In the genomic region with DNA sequence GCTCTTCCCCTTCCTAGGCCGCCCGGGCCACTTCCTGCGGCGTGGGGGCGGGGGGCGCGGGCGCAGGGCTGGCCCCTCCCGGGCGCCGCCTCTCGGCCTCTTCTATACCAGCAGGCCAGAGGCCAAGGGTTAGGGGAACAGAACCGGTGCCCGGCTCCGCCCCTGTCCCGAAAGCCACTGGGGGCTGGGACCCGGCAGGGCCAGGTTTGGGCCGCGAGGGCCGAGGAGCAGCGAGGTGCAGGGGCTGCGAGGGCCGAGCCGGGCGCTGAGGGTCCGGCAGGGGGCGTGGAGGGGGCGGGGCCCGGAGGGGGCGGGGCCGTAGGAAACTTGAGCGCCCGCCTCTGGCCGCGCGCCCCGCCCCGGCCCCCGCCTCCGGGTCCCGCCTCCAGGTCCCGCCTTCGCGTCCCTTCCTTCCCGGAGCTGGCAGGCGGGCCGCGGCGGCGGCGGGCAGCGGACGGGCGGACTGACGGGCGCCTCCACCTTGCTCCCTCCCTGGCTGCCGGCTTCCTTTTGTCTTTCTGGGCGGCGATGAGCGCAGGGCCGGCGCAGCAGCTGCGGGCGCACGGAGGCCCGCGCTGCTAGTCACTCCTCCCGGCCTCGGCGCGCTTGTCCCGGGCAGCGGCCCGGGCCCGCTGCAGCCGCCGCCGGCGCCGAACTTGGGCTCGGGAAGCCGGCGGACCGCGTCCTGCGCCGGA, we compare ENCODE assay signal across 8 cellular contexts. TPM values are rescaled to one million over a fixed set of nuclear protein-coding genes. Genes with fewer than 3 reads are reported as not detected.
A peak's percentile ranks its signal among the peaks of the same experiment; 100 is the strongest.
DNase-seq lines count a peak whose midpoint lies in the region; ATAC-seq, FAIRE-seq and TF ChIP-seq lines count a peak whose summit lies in the region.

Gene HPCAL1, plus strand, starts transcription at position 426 of the 695 bp plus-strand sequence. CDS start 116,854 bp downstream, outside the sequence.

- H3K36me3 ChIP-seq in ascending aorta, result no peaks in the 10 kb centered on the region

- TF ChIP-seq CTCF in ascending aorta (IDR thresholded peaks at IDR 0.05), result peak; percentile 50 to 70 (median 59)

- peaks cover 0 to 6% of the 10 kb centered on the region in 2 donors for H3K4me1 ChIP-seq in ascending aorta

- peak; percentile 78 for ATAC-seq in HG02610 (IDR thresholded peaks at IDR 0.05; ENCODE audit: unreplicated experiment)

- H3K27ac ChIP-seq in ascending aorta, result peak within 1 kb of the TSS; percentile 78 to 84

- intact Hi-C loops in T-helper 2 cell treated with Interferon-gamma antibody and Interleukin-4, amounts not matched to agents 100 ng/mL and 5 ng/mL, for 36 hours (cut with micrococcal nuclease), result loop anchor here (1.0 to 10.0 kb wide), 8 partner anchors 29 to 852 kb away; partner anchors contain the start of genes ODC1, PDIA6 and SLC66A3
- intact Hi-C loops in ascending aorta (cut with DNase I), result loop anchor here (1.0 to 10.0 kb wide), 6 partner anchors 17 to 510 kb away; partner anchors contain the start of genes KLF11, ODC1, PDIA6 and RRM2

- H3K27me3 ChIP-seq in ascending aorta, result no peaks in the 10 kb centered on the region

- DNase-seq in GM12892 (ENCODE audit: insufficient read length) (peak; percentile 91), NCI-H1092 treated with DMSO at 0.1 percent for 48 hours (lab: John Stamatoyannopoulos, UW) (peak; percentile 60), ascending aorta (ENCODE audit: low spot score in 2 of 2) (peak; percentile 30 to 90), hepatic stellate cell (ENCODE audit: low spot score) (peak; percentile 90), renal cortical epithelial cell (ENCODE audit: low read depth) (peak; percentile 45), cerebellar nuclear complex (lab: John Stamatoyannopoulos, UW) (no peak)

- peak; percentile 60 for FAIRE-seq in GM12892 (lab: Jason Lieb, UNC)

- peak within 1 kb of the TSS; percentile 68 to 92 for H3K4me3 ChIP-seq in ascending aorta

- TF ChIP-seq POLR2A in GM12892 (IDR thresholded peaks at IDR 0.05; ENCODE audit: low read depth, low read length), result no peak

- no peaks in the 10 kb centered on the region for H3K9me3 ChIP-seq in ascending aorta

RNA-seq across cellular contexts. Expression of gene HPCAL1, which starts in this region (rescaled TPM):
- 4.1 TPM for polyA plus RNA-seq in GM12892 (2012; ENCODE audit: missing spikeins)
- total RNA-seq in T-helper 2 cell treated with Interferon-gamma antibody and Interleukin-4, amounts not matched to agents 100 ng/mL and 5 ng/mL, for 36 hours, result 67.5 and 69.4 TPM in 2 replicates
- 401 TPM for total RNA-seq in ascending aorta
- 64.9 and 90.2 TPM in 2 replicates for total RNA-seq in renal cortical epithelial cell

Comparison
In these comparisons a context has a peak if more than half of its experiments do, and no peak if none do; other contexts are left out.
1. DNase-seq: peak in GM12892 (single experiment), NCI-H1092 treated with DMSO at 0.1 percent for 48 hours (single experiment), ascending aorta (2 of 2), hepatic stellate cell (single experiment) and renal cortical epithelial cell (single experiment); none in cerebellar nuclear complex (0 of 2).